9 cellular contexts compared by ENCODE assay signal in genomic region chr1:85692730-85693314, GRCh38. TPM values are rescaled to one million over a fixed set of nuclear protein-coding genes. Genes with fewer than 3 reads are reported as not detected.
DNase-seq lines count a peak whose midpoint lies in the region; ATAC-seq and TF ChIP-seq lines count a peak whose summit lies in the region.
"Had no signal": no experiment of that assay in that cellular context is flagged by ENCODE, and none has a peak within 500 bp of the region (broad histone marks: within the 10 kb centered on the region; RNA-seq: fewer than 3 reads in every experiment).

No MANE protein-coding gene starts in this region.

- H3K27ac ChIP-seq in neuronal stem cell (replicated peaks; ENCODE audit: low read length) (no peak overlapping the region), spleen (no peak overlapping the region)

- peaks cover 11% of the 10 kb centered on the region for H3K4me1 Mint-ChIP-seq in memory B cell

- H3K36me3 Mint-ChIP-seq in memory B cell = peaks cover 30% of the 10 kb centered on the region

- WGBS in neuronal stem cell (ENCODE audit: extremely low coverage in 2 of 2, insufficient read length in 2 of 2, insufficient replicate concordance in 1 of 2), 2 donors = no CpG with 5 or more reads among the region's 1 CpG
- WGBS in spleen, 5 donors = 73 to 91% (median 80%) methylated on average over 1 of the region's 1 CpG

- peak overlapping the region; percentile 46 for H3K27ac Mint-ChIP-seq in memory B cell
- H3K27ac Mint-ChIP-seq: activated naive CD8-positive, alpha-beta T cell had no signal

- TF ChIP-seq CTCF in BJ (IDR thresholded peaks at IDR 0.05; ENCODE audit: insufficient read depth, low read depth, low read length) = peak; percentile 43
- TF ChIP-seq CTCF in astrocyte of the spinal cord (IDR thresholded peaks at IDR 0.05; ENCODE audit: low read depth, low read length) = peak; percentile 35
- peak in 4 of 11 experiments; percentile 8 to 22 (median 14) for TF ChIP-seq CTCF in spleen (IDR thresholded peaks at IDR 0.05 in 8 of 11, conservative IDR thresholded peaks at IDR 0.05 in 3 of 11)

- no peaks in the 10 kb centered on the region for H3K9me3 ChIP-seq in neuronal stem cell (replicated peaks in 1 of 2; ENCODE audit: control insufficient read depth in 2 of 2, insufficient read depth in 1 of 2, low read depth in 1 of 2, low read length in 2 of 2)
- no peaks in the 10 kb centered on the region for H3K9me3 ChIP-seq in spleen

- no peak overlapping the region for H4K8ac ChIP-seq in neuronal stem cell (ENCODE audit: low read depth, low read length)

- H3K4me3 ChIP-seq in BJ (ENCODE audit: low read depth, low read length) (no peak overlapping the region), astrocyte of the spinal cord (ENCODE audit: low read depth, low read length) (no peak overlapping the region), neuronal stem cell (ENCODE audit: low read length in 2 of 2) (no peak overlapping the region), spleen (no peak overlapping the region)

- H2BK120ac ChIP-seq in neuronal stem cell (ENCODE audit: low read depth, low read length) = no peak overlapping the region

- no peak overlapping the region for H4K91ac ChIP-seq in neuronal stem cell (ENCODE audit: low read depth, low read length, poor library complexity)

- POLR2A ChIA-PET in BJ (lab: Charles Lee) = interaction anchor here (0.6 to 2.2 kb wide), 6 partner anchors 87 to 433 kb away, joined by 3 to 26 read pairs (median 4); partner anchors contain the start of gene C1orf52

- intact Hi-C loops in spleen (cut with DNase I; ENCODE audit: low total_unique reads) = loop anchor here (5.0 kb wide), 1 partner anchor 386 kb away; no protein-coding TSS in a partner anchor

- in situ Hi-C loops in astrocyte of the spinal cord (cut with HindIII; ENCODE audit: low sequenced_read_pairs) = loop anchor here (25.0 kb wide), 1 partner anchor 381 kb away; no protein-coding TSS in a partner anchor

- no peak overlapping the region for H3K9ac ChIP-seq in neuronal stem cell (ENCODE audit: low read depth, low read length, poor library complexity)

- H3K36me3 ChIP-seq in BJ (ENCODE audit: control insufficient read depth, insufficient read depth, low read length) (no peaks in the 10 kb centered on the region), neuronal stem cell (replicated peaks in 1 of 2; ENCODE audit: control insufficient read depth in 2 of 2, insufficient read depth in 2 of 2, low read length in 2 of 2) (peaks cover 5 to 54% of the 10 kb centered on the region in 2 donors), spleen (peaks cover 0 to 84% (median 11%) of the 10 kb centered on the region in 6 donors)

- no peak for ATAC-seq in memory B cell (ENCODE audit: low read depth)
- ATAC-seq in GM21381 (IDR thresholded peaks at IDR 0.05; ENCODE audit: unreplicated experiment) = no peak

- no peaks in the 10 kb centered on the region for H3K27me3 Mint-ChIP-seq in memory B cell
- H3K27me3 Mint-ChIP-seq: activated naive CD8-positive, alpha-beta T cell had no signal

- no peaks in the 10 kb centered on the region for H3K4me1 ChIP-seq in neuronal stem cell (ENCODE audit: control insufficient read depth in 2 of 2, insufficient read depth in 1 of 2, low read depth in 1 of 2, low read length in 2 of 2)
- H3K4me1 ChIP-seq in spleen = no peaks in the 10 kb centered on the region

- no peaks in the 10 kb centered on the region for H3K79me1 ChIP-seq in neuronal stem cell (ENCODE audit: low read depth, low read length)

- H3K4me3 Mint-ChIP-seq in memory B cell = no peak overlapping the region
- H3K4me3 Mint-ChIP-seq: activated naive CD8-positive, alpha-beta T cell had no signal

- H2AK5ac ChIP-seq in neuronal stem cell (ENCODE audit: low read depth, low read length) = no peak overlapping the region

- CTCF ChIA-PET in BJ (lab: Yijun Ruan, JAX) = interaction anchor here (0.6 to 6.1 kb wide), 27 partner anchors 10 to 434 kb away, joined by 3 to 52 read pairs (median 5); partner anchors contain the start of genes C1orf52 and ZNHIT6

- H2BK15ac ChIP-seq in neuronal stem cell (ENCODE audit: low read length) = no peak overlapping the region

- H2BK5ac ChIP-seq in neuronal stem cell (ENCODE audit: low read length) = no peak overlapping the region

- no peak overlapping the region for H3K4ac ChIP-seq in neuronal stem cell (ENCODE audit: low read length)

- no peaks in the 10 kb centered on the region for H3K9me3 Mint-ChIP-seq in memory B cell

- no peak overlapping the region for H3K23ac ChIP-seq in neuronal stem cell (ENCODE audit: low read depth, low read length, poor library complexity)

- H3K27me3 ChIP-seq in BJ (ENCODE audit: control insufficient read depth, insufficient read depth, low read length) (no peaks in the 10 kb centered on the region), neuronal stem cell (ENCODE audit: control insufficient read depth in 3 of 3, insufficient read depth in 3 of 3, low read depth in 1 of 3, low read length in 3 of 3) (no peaks in the 10 kb centered on the region), spleen (replicated peaks in 1 of 7) (no peaks in the 10 kb centered on the region)

- no peak overlapping the region for H2BK12ac ChIP-seq in neuronal stem cell (ENCODE audit: low read length)

- no peak overlapping the region for H2AFZ ChIP-seq in neuronal stem cell (ENCODE audit: low read length)

- H3K18ac ChIP-seq in neuronal stem cell (ENCODE audit: low read length) = no peak overlapping the region

- peak; percentile 28 for DNase-seq in BJ (ENCODE audit: low read depth)
- peak; percentile 11 for DNase-seq in HT1080 (ENCODE audit: low read depth)
- DNase-seq in astrocyte of the spinal cord (ENCODE audit: low read depth, low spot score) = peak; percentile 80
- DNase-seq in memory B cell (ENCODE audit: low spot score in 2 of 2) = no peak
- DNase-seq in activated CD4-positive, alpha-beta T cell treated with anti-CD3 and anti-CD28 coated beads for 48 hours = no peak
- no peak for DNase-seq in neuronal stem cell (ENCODE audit: low spot score)
- no peak for DNase-seq in spleen

- H3K4me2 ChIP-seq in neuronal stem cell (ENCODE audit: insufficient read depth, low read length, poor library complexity, severe bottlenecking) = no peak overlapping the region

- no peak overlapping the region for H3K14ac ChIP-seq in neuronal stem cell (ENCODE audit: low read length)

- no peak for TF ChIP-seq POLR2A in spleen (IDR thresholded peaks at IDR 0.05)

RNA-seq across cellular contexts. Expression of gene ZNHIT6, which starts 15.4 kb away (rescaled TPM):
- 5.6 and 11.5 TPM in 2 replicates for polyA plus RNA-seq in BJ (2011; rRNA removed)
- polyA minus RNA-seq in BJ (2011; rRNA and poly(A)+ RNA removed) = 3.9 and 4.6 TPM in 2 replicates
- total RNA-seq in HT1080 (2014; rRNA removed; shearing (Covaris generic)) = 13.9 and 23.1 TPM in 2 replicates
- 31.3 and 39.2 TPM in 2 replicates for polyA plus RNA-seq in HT1080 (2015; cell fraction: cytosol; rRNA removed)
- polyA plus RNA-seq in HT1080 (2015; cell fraction: nucleus; rRNA removed) = 42.8 and 47.9 TPM in 2 replicates
- 16.2 TPM for polyA plus RNA-seq in neuronal stem cell (2013, experiment 1 of 2)
- 16.0 TPM for polyA plus RNA-seq in neuronal stem cell (2013, experiment 2 of 2)
- total RNA-seq in spleen = 10 to 100 TPM in 5 of 7 donors, 1 to 10 TPM in 2; 9.0 to 17.2 (median 15.2) TPM
- polyA plus RNA-seq in spleen = 10 to 100 TPM in 1 of 3 donors, 1 to 10 TPM in 2; 6.2 to 10.0 (median 7.7) TPM

Comparison
In these comparisons a context has a peak if more than half of its experiments do, and no peak if none do; other contexts are left out.
1. DNase-seq: peak in BJ (single experiment), HT1080 (single experiment) and astrocyte of the spinal cord (single experiment); none in memory B cell (0 of 2), activated CD4-positive, alpha-beta T cell treated with anti-CD3 and anti-CD28 coated beads for 48 hours (single experiment), neuronal stem cell (single experiment) and spleen (single experiment).